9 cellular contexts compared by ENCODE assay signal in genomic region chr15:89837134-89837829, GRCh38. TPM values are rescaled to one million over a fixed set of nuclear protein-coding genes. Genes with fewer than 3 reads are reported as not detected.
DNase-seq lines count a peak whose midpoint lies in the region; ATAC-seq and FAIRE-seq lines count a peak whose summit lies in the region.
"Had no signal": no experiment of that assay in that cellular context is flagged by ENCODE, and none has a peak within 500 bp of the region (broad histone marks: within the 10 kb centered on the region; RNA-seq: fewer than 3 reads in every experiment).

No MANE protein-coding gene starts in this region.

- H3K4me1 Mint-ChIP-seq in activated naive CD8-positive, alpha-beta T cell treated with anti-CD3 and anti-CD28 coated beads, Interleukin-2, amount 10 ng/mL, durations not matched to agents 7 days and 5 days = peaks cover 16% of the 10 kb centered on the region
- peaks cover 8% of the 10 kb centered on the region for H3K4me1 Mint-ChIP-seq in activated naive CD8-positive, alpha-beta T cell treated with anti-CD3 and anti-CD28 coated beads for 36 hours
- peaks cover 0 to 6% (median 0%) of the 10 kb centered on the region in 4 donors for H3K4me1 Mint-ChIP-seq in CD4-positive, alpha-beta memory T cell

- H3K27ac ChIP-seq in caudate nucleus (ENCODE audit: low read depth, low read length) (peak overlapping the region; percentile 88), mesodermal cell (ENCODE audit: low read depth, low read length, severe bottlenecking) (peak overlapping the region; percentile 90)
- no peak overlapping the region for H3K27ac ChIP-seq in CD4-positive, alpha-beta memory T cell (ENCODE audit: low read depth, low read length)

- H3K4me1 ChIP-seq in mesodermal cell (ENCODE audit: control insufficient read depth, insufficient read depth, low read length, poor library complexity, severe bottlenecking) = peaks cover 33% of the 10 kb centered on the region
- no peaks in the 10 kb centered on the region for H3K4me1 ChIP-seq in CD4-positive, alpha-beta memory T cell (ENCODE audit: insufficient read depth, low read length)

- no peaks in the 10 kb centered on the region for H3K9me3 ChIP-seq in mesodermal cell (ENCODE audit: control insufficient read depth, low read length)
- no peaks in the 10 kb centered on the region for H3K9me3 ChIP-seq in CD4-positive, alpha-beta memory T cell (ENCODE audit: control insufficient read depth in 1 of 2, low read length in 2 of 2)

- no peak overlapping the region for H3K4me3 ChIP-seq in mesodermal cell (ENCODE audit: extremely low read depth, insufficient read depth, low read length, poor library complexity, severe bottlenecking)
- no peak overlapping the region for H3K4me3 ChIP-seq in CD4-positive, alpha-beta memory T cell (ENCODE audit: low read length in 2 of 2)

- H3K36me3 Mint-ChIP-seq in activated naive CD8-positive, alpha-beta T cell treated with anti-CD3 and anti-CD28 coated beads, Interleukin-2, amount 10 ng/mL, durations not matched to agents 7 days and 5 days = peaks cover 15% of the 10 kb centered on the region
- H3K36me3 Mint-ChIP-seq in activated naive CD8-positive, alpha-beta T cell treated with anti-CD3 and anti-CD28 coated beads for 36 hours = peaks cover 8% of the 10 kb centered on the region
- H3K36me3 Mint-ChIP-seq in CD4-positive, alpha-beta memory T cell = peaks cover 57 to 73% of the 10 kb centered on the region in 2 donors

- no peak for FAIRE-seq in HTR-8/SVneo (lab: Jason Lieb, UNC)

- no peak overlapping the region for H3K4me3 Mint-ChIP-seq in activated naive CD8-positive, alpha-beta T cell treated with anti-CD3 and anti-CD28 coated beads, Interleukin-2, amount 10 ng/mL, durations not matched to agents 7 days and 5 days
- no peak overlapping the region for H3K4me3 Mint-ChIP-seq in activated naive CD8-positive, alpha-beta T cell treated with anti-CD3 and anti-CD28 coated beads for 36 hours
- H3K4me3 Mint-ChIP-seq in CD4-positive, alpha-beta memory T cell = no peak overlapping the region
- H3K4me3 Mint-ChIP-seq: activated T-cell treated with anti-CD3 and anti-CD28 coated beads, Interleukin-2, amount 50 U/mL, for 72 hours had no signal

- peaks cover 53% of the 10 kb centered on the region for H3K36me3 ChIP-seq in mesodermal cell (ENCODE audit: control insufficient read depth, insufficient read depth, low read length)
- H3K36me3 ChIP-seq in CD4-positive, alpha-beta memory T cell (ENCODE audit: insufficient read depth, low read length) = peaks cover 40% of the 10 kb centered on the region

- WGBS in mesodermal cell (ENCODE audit: insufficient coverage in 2 of 2), 2 experiments = 81 to 84% methylated on average over 3 of the region's 6 CpGs

- POLR2A ChIA-PET in activated naive CD8-positive, alpha-beta T cell treated with anti-CD3 and anti-CD28 coated beads, Interleukin-2, amount 10 ng/mL, durations not matched to agents 7 days and 5 days (lab: Charles Lee) = no interaction called here
- POLR2A ChIA-PET in CD4-positive, alpha-beta memory T cell (lab: Charles Lee; ENCODE audit: partially characterized antibody) = no interaction called here

- no peak for ATAC-seq in activated naive CD8-positive, alpha-beta T cell treated with anti-CD3 and anti-CD28 coated beads, Interleukin-2, amount 10 ng/mL, durations not matched to agents 7 days and 5 days (ENCODE audit: low read depth)
- ATAC-seq: activated T-cell treated with anti-CD3 and anti-CD28 coated beads, Interleukin-2, amount 50 U/mL, for 72 hours had no signal

- CTCF ChIA-PET in CD4-positive, alpha-beta memory T cell (lab: Charles Lee; ENCODE audit: partially characterized antibody) = interaction anchor here (2.2 kb wide), 1 partner anchor 38 kb away, joined by 6 read pairs; no protein-coding TSS in a partner anchor

- no peaks in the 10 kb centered on the region for H3K27me3 ChIP-seq in CD4-positive, alpha-beta memory T cell (ENCODE audit: insufficient read depth, low read length)

- no peak for DNase-seq in activated naive CD8-positive, alpha-beta T cell treated with anti-CD3 and anti-CD28 coated beads, Interleukin-2, amount 10 ng/mL, durations not matched to agents 7 days and 5 days
- DNase-seq in activated naive CD8-positive, alpha-beta T cell treated with anti-CD3 and anti-CD28 coated beads for 36 hours = no peak
- DNase-seq in caudate nucleus (lab: John Stamatoyannopoulos, UW) = no peak
- no peak for DNase-seq in CD4-positive, alpha-beta memory T cell
- no peak for DNase-seq in activated CD4-positive, CD25-positive, alpha-beta regulatory T cell (lab: John Stamatoyannopoulos, UW)
- no peak for DNase-seq in C1 segment of cervical spinal cord (lab: John Stamatoyannopoulos, UW)
- no peak for DNase-seq in HTR-8/SVneo (ENCODE audit: insufficient read length, low spot score)
- DNase-seq: activated T-cell treated with anti-CD3 and anti-CD28 coated beads, Interleukin-2, amount 50 U/mL, for 72 hours had no signal

- intact Hi-C loops in CD4-positive, alpha-beta memory T cell (cut with micrococcal nuclease) = no loop called here

- no peaks in the 10 kb centered on the region for H3K9me3 Mint-ChIP-seq in activated naive CD8-positive, alpha-beta T cell treated with anti-CD3 and anti-CD28 coated beads, Interleukin-2, amount 10 ng/mL, durations not matched to agents 7 days and 5 days
- H3K9me3 Mint-ChIP-seq in activated naive CD8-positive, alpha-beta T cell treated with anti-CD3 and anti-CD28 coated beads for 36 hours = no peaks in the 10 kb centered on the region
- no peaks in the 10 kb centered on the region for H3K9me3 Mint-ChIP-seq in CD4-positive, alpha-beta memory T cell
- H3K9me3 Mint-ChIP-seq: activated T-cell treated with anti-CD3 and anti-CD28 coated beads, Interleukin-2, amount 50 U/mL, for 72 hours had no signal

- H3K27me3 Mint-ChIP-seq in activated naive CD8-positive, alpha-beta T cell treated with anti-CD3 and anti-CD28 coated beads, Interleukin-2, amount 10 ng/mL, durations not matched to agents 7 days and 5 days = no peaks in the 10 kb centered on the region
- H3K27me3 Mint-ChIP-seq in activated naive CD8-positive, alpha-beta T cell treated with anti-CD3 and anti-CD28 coated beads for 36 hours = no peaks in the 10 kb centered on the region
- H3K27me3 Mint-ChIP-seq in CD4-positive, alpha-beta memory T cell = no peaks in the 10 kb centered on the region

- peak overlapping the region; percentile 1 for H3K27ac Mint-ChIP-seq in activated naive CD8-positive, alpha-beta T cell treated with anti-CD3 and anti-CD28 coated beads, Interleukin-2, amount 10 ng/mL, durations not matched to agents 7 days and 5 days
- no peak overlapping the region for H3K27ac Mint-ChIP-seq in activated naive CD8-positive, alpha-beta T cell treated with anti-CD3 and anti-CD28 coated beads for 36 hours
- H3K27ac Mint-ChIP-seq in CD4-positive, alpha-beta memory T cell = peak overlapping the region in 3 of 7 donors; percentile 32 to 47 (median 42)
- H3K27ac Mint-ChIP-seq: activated T-cell treated with anti-CD3 and anti-CD28 coated beads, Interleukin-2, amount 50 U/mL, for 72 hours had no signal

RNA-seq across cellular contexts. Expression of gene ANPEP, which starts 22.6 kb away (rescaled TPM):
- total RNA-seq in activated naive CD8-positive, alpha-beta T cell treated with anti-CD3 and anti-CD28 coated beads, Interleukin-2, amount 10 ng/mL, durations not matched to agents 7 days and 5 days = 1 to 10 TPM; 2.7 to 3.0 TPM
- total RNA-seq in activated naive CD8-positive, alpha-beta T cell treated with anti-CD3 and anti-CD28 coated beads for 36 hours = under 1 TPM in 1 of 2 experiments, not detected in 1; 0.27 TPM
- 12.1 TPM for polyA plus RNA-seq in mesodermal cell (2013, experiment 1 of 2)
- polyA plus RNA-seq in mesodermal cell (2013, experiment 2 of 2) = 14.6 TPM
- total RNA-seq in CD4-positive, alpha-beta memory T cell = 1 to 10 TPM; 1.9 to 2.2 TPM
- not detected for polyA plus RNA-seq in CD4-positive, alpha-beta memory T cell

RNA-seq across cellular contexts. Expression of gene AP3S2, which starts 56.5 kb away (rescaled TPM):
- total RNA-seq in activated naive CD8-positive, alpha-beta T cell treated with anti-CD3 and anti-CD28 coated beads, Interleukin-2, amount 10 ng/mL, durations not matched to agents 7 days and 5 days = 10 to 100 TPM; 28.2 to 30.8 TPM
- 10 to 100 TPM; 16.2 to 20.8 TPM for total RNA-seq in activated naive CD8-positive, alpha-beta T cell treated with anti-CD3 and anti-CD28 coated beads for 36 hours
- 34.7 TPM for polyA plus RNA-seq in mesodermal cell (2013, experiment 1 of 2)
- 33.9 TPM for polyA plus RNA-seq in mesodermal cell (2013, experiment 2 of 2)
- 10 to 100 TPM; 34.3 to 36.6 TPM for total RNA-seq in CD4-positive, alpha-beta memory T cell
- 10 to 100 TPM; 34.1 to 37.3 TPM for polyA plus RNA-seq in CD4-positive, alpha-beta memory T cell
